In genomic region chr11:59216654-59217640, GRCh38 we compare ENCODE assay signal across 1 cellular context.
A peak's percentile ranks its signal among the peaks of the same experiment; 100 is the strongest.
TF ChIP-seq lines count a peak whose summit lies in the region.

No MANE protein-coding gene starts in this region.

TF ChIP-seq in GM12878, 131 proteins besides CTCF, POLR2A, EP300 and RAD21 (continued from another document and continues in another):
- TF ChIP-seq ZNF592 (IDR thresholded peaks at IDR 0.05) (no peak), RELA (IDR thresholded peaks at IDR 0.05; ENCODE audit: borderline replicate concordance, partially characterized antibody) (peak; percentile 55), DPF2 (IDR thresholded peaks at IDR 0.05) (peak; percentile 99), BCLAF1 (IDR thresholded peaks at IDR 0.05) (no peak), ZNF622 (IDR thresholded peaks at IDR 0.05) (no peak), ETV6 (conservative IDR thresholded peaks at IDR 0.05 in 1 of 2, IDR thresholded peaks at IDR 0.05 in 1 of 2; ENCODE audit: borderline replicate concordance in 1 of 2, low read depth in 1 of 2) (peak in 1 of 2 experiments; percentile 100; a peak in 2 of 4 replicates), ASH2L (IDR thresholded peaks at IDR 0.05; ENCODE audit: borderline replicate concordance, low read depth) (no peak), ZBTB4 (CRISPR knock-in tag; IDR thresholded peaks at IDR 0.05) (no peak), GATAD2B (conservative IDR thresholded peaks at IDR 0.05; ENCODE audit: low read depth) (peak; percentile 93), BACH1 (IDR thresholded peaks at IDR 0.05; ENCODE audit: borderline replicate concordance) (peak; percentile 97), CHD4 (IDR thresholded peaks at IDR 0.05) (0 out of 2 replicates have a peak, but pooled peaks have one; percentile 86), BHLHE40 (IDR thresholded peaks at IDR 0.05; ENCODE audit: borderline replicate concordance in 1 of 2, low read depth in 2 of 2, low read length in 1 of 2) (peak; percentile 99), NKRF (conservative IDR thresholded peaks at IDR 0.05) (0 out of 2 replicates have a peak, but pooled peaks have one; percentile 28), REST (IDR thresholded peaks at IDR 0.05; ENCODE audit: low read depth, low read length) (no peak), SPI1 (IDR thresholded peaks at IDR 0.05; ENCODE audit: borderline replicate concordance, insufficient read depth, low read depth, low read length) (peak; percentile 95), ZBTB40 (IDR thresholded peaks at IDR 0.05; ENCODE audit: borderline replicate concordance) (no peak; the same call in 1 of the 2 replicates), FOXM1 (IDR thresholded peaks at IDR 0.05; ENCODE audit: low read depth, low read length) (peak; percentile 100), BCL11A (IDR thresholded peaks at IDR 0.05; ENCODE audit: low read depth, low read length) (peak; percentile 99), SKIL (IDR thresholded peaks at IDR 0.05; ENCODE audit: low read depth, poor library complexity, severe bottlenecking) (peak; percentile 97), TCF7 (IDR thresholded peaks at IDR 0.05; ENCODE audit: borderline replicate concordance) (peak; percentile 82), CREB1 (IDR thresholded peaks at IDR 0.05; ENCODE audit: low read depth) (peak; percentile 79), MEF2B (IDR thresholded peaks at IDR 0.05; ENCODE audit: partially characterized antibody, poor library complexity, severe bottlenecking) (peak; percentile 91), SIX5 (IDR thresholded peaks at IDR 0.05; ENCODE audit: low read depth, low read length, severe bottlenecking) (no peak), ZBTB11 (CRISPR knock-in tag; IDR thresholded peaks at IDR 0.05) (no peak)
